1 cellular context compared by ENCODE assay signal in the genomic region with DNA sequence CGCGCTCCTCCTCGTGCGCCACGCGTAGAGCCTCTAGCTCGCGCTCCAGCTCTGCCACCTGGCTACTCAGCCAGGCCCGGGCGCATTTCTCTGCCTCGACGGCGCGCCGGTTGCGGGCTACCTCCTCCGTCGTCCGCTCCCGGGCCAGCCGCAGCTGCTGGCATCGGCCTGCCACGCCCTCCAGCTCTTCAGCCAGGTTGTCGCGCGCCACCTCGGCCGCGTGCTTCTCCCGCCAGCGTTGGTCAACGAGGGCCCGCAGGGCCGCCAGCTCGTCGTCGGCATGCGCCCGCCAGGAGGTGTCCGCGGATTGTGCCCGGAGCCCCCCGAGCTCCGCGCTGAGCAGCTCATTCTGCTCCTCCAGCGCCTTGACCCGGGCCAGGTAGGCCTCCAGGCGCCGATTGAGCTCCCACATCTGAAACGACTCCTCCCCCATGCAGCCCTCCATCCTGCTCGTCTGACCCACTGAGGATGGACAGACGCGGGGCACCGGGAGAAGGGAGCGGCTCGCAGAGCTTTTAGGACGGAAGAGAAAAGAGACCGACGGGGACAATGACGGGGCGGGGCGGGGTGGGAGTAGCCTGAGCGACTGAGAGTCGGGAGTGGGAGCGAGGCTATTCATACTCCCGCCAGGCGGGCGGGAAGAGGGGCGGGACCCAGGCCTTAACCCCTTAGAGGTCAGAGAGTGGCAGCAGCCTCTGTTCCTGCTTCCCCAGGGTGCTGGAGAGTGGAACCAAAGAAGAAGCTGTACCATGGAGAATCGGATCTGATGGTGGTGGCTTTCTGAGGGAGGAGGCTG.
TF ChIP-seq lines count a peak whose summit lies in the region.

A gene with protein sequence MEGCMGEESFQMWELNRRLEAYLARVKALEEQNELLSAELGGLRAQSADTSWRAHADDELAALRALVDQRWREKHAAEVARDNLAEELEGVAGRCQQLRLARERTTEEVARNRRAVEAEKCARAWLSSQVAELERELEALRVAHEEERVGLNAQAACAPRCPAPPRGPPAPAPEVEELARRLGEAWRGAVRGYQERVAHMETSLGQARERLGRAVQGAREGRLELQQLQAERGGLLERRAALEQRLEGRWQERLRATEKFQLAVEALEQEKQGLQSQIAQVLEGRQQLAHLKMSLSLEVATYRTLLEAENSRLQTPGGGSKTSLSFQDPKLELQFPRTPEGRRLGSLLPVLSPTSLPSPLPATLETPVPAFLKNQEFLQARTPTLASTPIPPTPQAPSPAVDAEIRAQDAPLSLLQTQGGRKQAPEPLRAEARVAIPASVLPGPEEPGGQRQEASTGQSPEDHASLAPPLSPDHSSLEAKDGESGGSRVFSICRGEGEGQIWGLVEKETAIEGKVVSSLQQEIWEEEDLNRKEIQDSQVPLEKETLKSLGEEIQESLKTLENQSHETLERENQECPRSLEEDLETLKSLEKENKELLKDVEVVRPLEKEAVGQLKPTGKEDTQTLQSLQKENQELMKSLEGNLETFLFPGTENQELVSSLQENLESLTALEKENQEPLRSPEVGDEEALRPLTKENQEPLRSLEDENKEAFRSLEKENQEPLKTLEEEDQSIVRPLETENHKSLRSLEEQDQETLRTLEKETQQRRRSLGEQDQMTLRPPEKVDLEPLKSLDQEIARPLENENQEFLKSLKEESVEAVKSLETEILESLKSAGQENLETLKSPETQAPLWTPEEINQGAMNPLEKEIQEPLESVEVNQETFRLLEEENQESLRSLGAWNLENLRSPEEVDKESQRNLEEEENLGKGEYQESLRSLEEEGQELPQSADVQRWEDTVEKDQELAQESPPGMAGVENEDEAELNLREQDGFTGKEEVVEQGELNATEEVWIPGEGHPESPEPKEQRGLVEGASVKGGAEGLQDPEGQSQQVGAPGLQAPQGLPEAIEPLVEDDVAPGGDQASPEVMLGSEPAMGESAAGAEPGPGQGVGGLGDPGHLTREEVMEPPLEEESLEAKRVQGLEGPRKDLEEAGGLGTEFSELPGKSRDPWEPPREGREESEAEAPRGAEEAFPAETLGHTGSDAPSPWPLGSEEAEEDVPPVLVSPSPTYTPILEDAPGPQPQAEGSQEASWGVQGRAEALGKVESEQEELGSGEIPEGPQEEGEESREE (N-terminal part only) (minus strand): TSS at position 588 of the 796 bp plus-strand sequence. CDS start 143 bp downstream, at position 445.

TF ChIP-seq in WTC11, 78 proteins besides CTCF, POLR2A, EP300 and RAD21 (continued from another document):
- TF ChIP-seq, protein P1, sequence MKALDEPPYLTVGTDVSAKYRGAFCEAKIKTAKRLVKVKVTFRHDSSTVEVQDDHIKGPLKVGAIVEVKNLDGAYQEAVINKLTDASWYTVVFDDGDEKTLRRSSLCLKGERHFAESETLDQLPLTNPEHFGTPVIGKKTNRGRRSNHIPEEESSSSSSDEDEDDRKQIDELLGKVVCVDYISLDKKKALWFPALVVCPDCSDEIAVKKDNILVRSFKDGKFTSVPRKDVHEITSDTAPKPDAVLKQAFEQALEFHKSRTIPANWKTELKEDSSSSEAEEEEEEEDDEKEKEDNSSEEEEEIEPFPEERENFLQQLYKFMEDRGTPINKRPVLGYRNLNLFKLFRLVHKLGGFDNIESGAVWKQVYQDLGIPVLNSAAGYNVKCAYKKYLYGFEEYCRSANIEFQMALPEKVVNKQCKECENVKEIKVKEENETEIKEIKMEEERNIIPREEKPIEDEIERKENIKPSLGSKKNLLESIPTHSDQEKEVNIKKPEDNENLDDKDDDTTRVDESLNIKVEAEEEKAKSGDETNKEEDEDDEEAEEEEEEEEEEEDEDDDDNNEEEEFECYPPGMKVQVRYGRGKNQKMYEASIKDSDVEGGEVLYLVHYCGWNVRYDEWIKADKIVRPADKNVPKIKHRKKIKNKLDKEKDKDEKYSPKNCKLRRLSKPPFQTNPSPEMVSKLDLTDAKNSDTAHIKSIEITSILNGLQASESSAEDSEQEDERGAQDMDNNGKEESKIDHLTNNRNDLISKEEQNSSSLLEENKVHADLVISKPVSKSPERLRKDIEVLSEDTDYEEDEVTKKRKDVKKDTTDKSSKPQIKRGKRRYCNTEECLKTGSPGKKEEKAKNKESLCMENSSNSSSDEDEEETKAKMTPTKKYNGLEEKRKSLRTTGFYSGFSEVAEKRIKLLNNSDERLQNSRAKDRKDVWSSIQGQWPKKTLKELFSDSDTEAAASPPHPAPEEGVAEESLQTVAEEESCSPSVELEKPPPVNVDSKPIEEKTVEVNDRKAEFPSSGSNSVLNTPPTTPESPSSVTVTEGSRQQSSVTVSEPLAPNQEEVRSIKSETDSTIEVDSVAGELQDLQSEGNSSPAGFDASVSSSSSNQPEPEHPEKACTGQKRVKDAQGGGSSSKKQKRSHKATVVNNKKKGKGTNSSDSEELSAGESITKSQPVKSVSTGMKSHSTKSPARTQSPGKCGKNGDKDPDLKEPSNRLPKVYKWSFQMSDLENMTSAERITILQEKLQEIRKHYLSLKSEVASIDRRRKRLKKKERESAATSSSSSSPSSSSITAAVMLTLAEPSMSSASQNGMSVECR (CRISPR knock-in tag; IDR thresholded peaks at IDR 0.05; ENCODE audit: borderline replicate concordance) = peak; percentile 69
